Comparison of ENCODE assay signal across 16 cellular contexts in genomic region chr19:10724573-10725071, GRCh38. TPM values are rescaled to one million over a fixed set of nuclear protein-coding genes. Genes with fewer than 3 reads are reported as not detected.
DNase-seq lines count a peak whose midpoint lies in the region; ATAC-seq, FAIRE-seq and TF ChIP-seq lines count a peak whose summit lies in the region.
"Had no signal": no experiment of that assay in that cellular context is flagged by ENCODE, and none has a peak within 500 bp of the region (broad histone marks: within the 10 kb centered on the region; RNA-seq: fewer than 3 reads in every experiment).

No MANE protein-coding gene starts in this region.

- H3K27ac ChIP-seq in AG04450 (ENCODE audit: low read depth, low read length), result peak overlapping the region; percentile 11
- H3K27ac ChIP-seq: esophagus muscularis mucosa had no signal

- H3K36me3 Mint-ChIP-seq in naive thymus-derived CD8-positive, alpha-beta T cell, result peaks cover 0 to 35% (median 10%) of the 10 kb centered on the region in 3 donors

- H3K4me3 ChIP-seq in AG04450 (ENCODE audit: low read depth, low read length) (no peak overlapping the region), choroid plexus epithelial cell (ENCODE audit: low read depth, low read length) (no peak overlapping the region)
- H3K4me3 ChIP-seq: esophagus muscularis mucosa had no signal

- no peaks in the 10 kb centered on the region for H3K27me3 Mint-ChIP-seq in naive thymus-derived CD8-positive, alpha-beta T cell
- H3K27me3 Mint-ChIP-seq: activated CD4-positive, alpha-beta T cell treated with anti-CD3 and anti-CD28 coated beads, Interleukin-2, amount 10 ng/mL, durations not matched to agents 7 days and 5 days; CD4-positive, alpha-beta memory T cell had no signal

- H3K9me3 ChIP-seq in AG04450 (ENCODE audit: control insufficient read depth, insufficient read depth, low read length), result peaks cover 3% of the 10 kb centered on the region; the same call in 1 of the 2 replicates
- H3K9me3 ChIP-seq: esophagus muscularis mucosa had no signal

- no peaks in the 10 kb centered on the region for H3K27me3 ChIP-seq in AG04450 (ENCODE audit: control insufficient read depth, insufficient read depth, low read length)
- H3K27me3 ChIP-seq: esophagus muscularis mucosa had no signal

- peak overlapping the region in 6 of 10 donors; percentile 3 to 79 (median 52) for H3K27ac Mint-ChIP-seq in naive thymus-derived CD8-positive, alpha-beta T cell

- no peak overlapping the region for H3K4me3 Mint-ChIP-seq in naive thymus-derived CD8-positive, alpha-beta T cell
- H3K4me3 Mint-ChIP-seq: activated CD4-positive, alpha-beta T cell treated with anti-CD3 and anti-CD28 coated beads, Interleukin-2, amount 10 ng/mL, durations not matched to agents 7 days and 5 days had no signal

- CTCF ChIA-PET in AG04450 (lab: Charles Lee), result no interaction called here

- in situ Hi-C loops in G401 (cut with HindIII; ENCODE audit: low sequenced_read_pairs), result no loop called here

- TF ChIP-seq CTCF in AG04450 (IDR thresholded peaks at IDR 0.05; ENCODE audit: low read depth, low read length), result no peak
- TF ChIP-seq CTCF in choroid plexus epithelial cell (conservative IDR thresholded peaks at IDR 0.05; ENCODE audit: low read depth, low read length), result no peak

- peaks cover 21 to 80% (median 77%) of the 10 kb centered on the region in 4 donors for H3K4me1 Mint-ChIP-seq in naive thymus-derived CD8-positive, alpha-beta T cell

- DNase-seq in AG04450 (ENCODE audit: low read depth, low spot score), result no peak
- DNase-seq in G401 (ENCODE audit: low spot score), result peak; percentile 57
- peak; percentile 19 for DNase-seq in choroid plexus epithelial cell (ENCODE audit: low read depth)
- no peak for DNase-seq in naive thymus-derived CD8-positive, alpha-beta T cell
- no peak for DNase-seq in NCI-H345 (lab: John Stamatoyannopoulos, UW)
- no peak for DNase-seq in NCI-H1417 (lab: John Stamatoyannopoulos, UW)
- no peak for DNase-seq in HTR-8/SVneo (ENCODE audit: insufficient read length, low spot score)
- DNase-seq in NCI-H446 (lab: John Stamatoyannopoulos, UW), result no peak
- DNase-seq: activated CD4-positive, alpha-beta T cell treated with anti-CD3 and anti-CD28 coated beads, Interleukin-2, amount 10 ng/mL, durations not matched to agents 7 days and 5 days; activated gamma-delta T cell; CD4-positive, alpha-beta memory T cell; kidney glomerular epithelial cell; PC-3; T-helper 2 cell had no signal

- no peak for FAIRE-seq in HTR-8/SVneo (lab: Jason Lieb, UNC)
- FAIRE-seq: bronchial epithelial cell had no signal

- ATAC-seq in naive thymus-derived CD8-positive, alpha-beta T cell, result no peak
- ATAC-seq: PC-3 had no signal

- POLR2A ChIA-PET in AG04450 (lab: Yijun Ruan, JAX), result no interaction called here
- POLR2A ChIA-PET in naive thymus-derived CD8-positive, alpha-beta T cell (lab: Charles Lee), result interaction anchor here (0.7 to 0.9 kb wide), 2 partner anchors 19 to 75 kb away, joined by 4 read pairs; no protein-coding TSS in a partner anchor

- no peaks in the 10 kb centered on the region for H3K9me3 Mint-ChIP-seq in naive thymus-derived CD8-positive, alpha-beta T cell
- H3K9me3 Mint-ChIP-seq: activated CD4-positive, alpha-beta T cell treated with anti-CD3 and anti-CD28 coated beads, Interleukin-2, amount 10 ng/mL, durations not matched to agents 7 days and 5 days; CD4-positive, alpha-beta memory T cell had no signal

RNA-seq across cellular contexts. Expression of gene DNM2, which starts 6.7 kb away (rescaled TPM):
- polyA plus RNA-seq in AG04450 (2011; rRNA removed), result 36.9 and 49.1 TPM in 2 replicates
- polyA minus RNA-seq in AG04450 (2011; rRNA and poly(A)+ RNA removed), result 126 and 150 TPM in 2 replicates
- 90.2 and 121 TPM in 2 replicates for total RNA-seq in G401 (2014; rRNA removed; shearing (Covaris generic))
- 100 to 1,000 TPM; 267 to 270 TPM for total RNA-seq in naive thymus-derived CD8-positive, alpha-beta T cell
- 10 to 100 TPM; 45.0 to 91.4 (median 60.9) TPM for polyA plus RNA-seq in naive thymus-derived CD8-positive, alpha-beta T cell

RNA-seq across cellular contexts. Expression of gene QTRT1, which starts 23.4 kb away (rescaled TPM):
- polyA plus RNA-seq in AG04450 (2011; rRNA removed), result 19.5 and 25.3 TPM in 2 replicates
- 7.5 and 13.6 TPM in 2 replicates for polyA minus RNA-seq in AG04450 (2011; rRNA and poly(A)+ RNA removed)
- 85.4 and 93.4 TPM in 2 replicates for total RNA-seq in G401 (2014; rRNA removed; shearing (Covaris generic))
- total RNA-seq in naive thymus-derived CD8-positive, alpha-beta T cell, result 10 to 100 TPM; 54.7 to 62.3 TPM
- polyA plus RNA-seq in naive thymus-derived CD8-positive, alpha-beta T cell, result 10 to 100 TPM; 33.5 to 41.0 (median 36.6) TPM

Comparison
In these comparisons a context has a peak if more than half of its experiments do, and no peak if none do; other contexts are left out.
1. DNase-seq: peak in G401 (single experiment) and choroid plexus epithelial cell (single experiment); none in AG04450 (single experiment), naive thymus-derived CD8-positive, alpha-beta T cell (0 of 10), NCI-H345 (single experiment), NCI-H1417 (0 of 3), HTR-8/SVneo (single experiment) and NCI-H446 (0 of 2).